Comparison of ENCODE assay signal across 19 cellular contexts in the genomic region with DNA sequence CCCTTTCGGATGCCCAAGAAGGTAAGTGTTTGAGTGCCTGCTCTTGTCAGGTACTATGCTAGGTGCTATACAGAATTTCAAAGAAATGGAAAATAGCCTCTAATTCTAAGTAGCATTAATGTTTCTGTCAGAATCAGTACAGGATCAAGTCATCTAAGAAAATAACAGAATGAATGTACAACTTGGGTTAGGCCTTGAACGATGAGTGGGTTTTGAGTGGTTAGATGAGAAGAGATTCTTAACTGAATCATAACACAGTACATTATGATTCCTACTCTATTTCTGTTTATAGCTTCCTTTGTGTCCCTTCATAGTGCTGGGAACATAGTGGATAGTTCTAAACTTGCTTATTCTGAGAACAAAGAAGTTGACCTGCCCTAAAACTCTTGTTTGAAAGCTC.
DNase-seq lines count a peak whose midpoint lies in the region; ATAC-seq and TF ChIP-seq lines count a peak whose summit lies in the region.
"Had no signal": no experiment of that assay in that cellular context is flagged by ENCODE, and none has a peak within 500 bp of the region (broad histone marks: within the 10 kb centered on the region; RNA-seq: fewer than 3 reads in every experiment).

No MANE protein-coding gene starts in this region.

- no peak for DNase-seq in activated CD4-positive, alpha-beta T cell treated with anti-CD3 and anti-CD28 coated beads for 36 hours
- DNase-seq in activated CD4-positive, alpha-beta T cell treated with anti-CD3 and anti-CD28 coated beads for 4 hours, result no peak
- DNase-seq in activated naive CD4-positive, alpha-beta T cell treated with anti-CD3 and anti-CD28 coated beads, Interleukin-2, amount 50 U/mL, for 72 hours (ENCODE audit: low spot score in 2 of 2), result no peak
- DNase-seq in activated naive CD4-positive, alpha-beta T cell treated with Interleukin-2 at 50 U/mL for 16 hours, result no peak
- no peak for DNase-seq in WERI-Rb-1
- DNase-seq: ACHN; C1 segment of cervical spinal cord; Calu3; CD4-positive, alpha-beta memory T cell; COR-L47; DMS53; DMS79 treated with DMSO at 0.1 percent for 48 hours; GF-D8; GOT3; HFFc6 had no signal

- H3K27me3 ChIP-seq in WERI-Rb-1 (ENCODE audit: insufficient read depth, low read depth, severe bottlenecking), result peaks cover 21% of the 10 kb centered on the region

- CTCF ChIA-PET in activated CD4-positive, alpha-beta T cell treated with anti-CD3 and anti-CD28 coated beads for 36 hours (lab: Charles Lee), result no interaction called here

- no peak overlapping the region for H3K27ac Mint-ChIP-seq in activated CD4-positive, alpha-beta T cell treated with anti-CD3 and anti-CD28 coated beads for 36 hours
- no peak overlapping the region for H3K27ac Mint-ChIP-seq in activated naive CD4-positive, alpha-beta T cell treated with anti-CD3 and anti-CD28 coated beads, Interleukin-2, amount 50 U/mL, for 72 hours
- H3K27ac Mint-ChIP-seq in activated T-helper 17 cell treated with anti-CD3 and anti-CD28 coated beads, Interleukin-2, amount 50 U/mL, for 72 hours, result no peak overlapping the region
- H3K27ac Mint-ChIP-seq: CD4-positive, alpha-beta memory T cell; HFFc6 had no signal

- TF ChIP-seq CTCF in WERI-Rb-1 (IDR thresholded peaks at IDR 0.05; ENCODE audit: low read depth, low read length), result no peak

- intact Hi-C loops in activated CD4-positive, alpha-beta T cell treated with anti-CD3 and anti-CD28 coated beads for 36 hours (cut with DNase I, micrococcal nuclease), result loop anchor here (10.0 kb wide), 2 partner anchors 737 to 807 kb away; a partner anchor contains a TSS

- POLR2A ChIA-PET in activated CD4-positive, alpha-beta T cell treated with anti-CD3 and anti-CD28 coated beads for 36 hours (lab: Charles Lee), result no interaction called here

- no peaks in the 10 kb centered on the region for H3K9me3 Mint-ChIP-seq in activated CD4-positive, alpha-beta T cell treated with anti-CD3 and anti-CD28 coated beads for 36 hours (ENCODE audit: low read depth)
- peaks cover 0 to 6% of the 10 kb centered on the region in 2 donors for H3K9me3 Mint-ChIP-seq in activated naive CD4-positive, alpha-beta T cell treated with anti-CD3 and anti-CD28 coated beads, Interleukin-2, amount 50 U/mL, for 72 hours
- H3K9me3 Mint-ChIP-seq in activated T-helper 17 cell treated with anti-CD3 and anti-CD28 coated beads, Interleukin-2, amount 50 U/mL, for 72 hours, result no peaks in the 10 kb centered on the region
- H3K9me3 Mint-ChIP-seq: CD4-positive, alpha-beta memory T cell; HFFc6 had no signal

- H3K36me3 Mint-ChIP-seq in activated CD4-positive, alpha-beta T cell treated with anti-CD3 and anti-CD28 coated beads for 36 hours (ENCODE audit: low read depth), result no peaks in the 10 kb centered on the region
- no peaks in the 10 kb centered on the region for H3K36me3 Mint-ChIP-seq in activated naive CD4-positive, alpha-beta T cell treated with anti-CD3 and anti-CD28 coated beads, Interleukin-2, amount 50 U/mL, for 72 hours
- no peaks in the 10 kb centered on the region for H3K36me3 Mint-ChIP-seq in activated T-helper 17 cell treated with anti-CD3 and anti-CD28 coated beads, Interleukin-2, amount 50 U/mL, for 72 hours (ENCODE audit: low read depth)
- H3K36me3 Mint-ChIP-seq: CD4-positive, alpha-beta memory T cell had no signal

- no peaks in the 10 kb centered on the region for H3K36me3 ChIP-seq in WERI-Rb-1
- H3K36me3 ChIP-seq: HAP-1 had no signal

- peaks cover 13% of the 10 kb centered on the region for H3K4me1 Mint-ChIP-seq in activated CD4-positive, alpha-beta T cell treated with anti-CD3 and anti-CD28 coated beads for 36 hours
- no peaks in the 10 kb centered on the region for H3K4me1 Mint-ChIP-seq in activated T-helper 17 cell treated with anti-CD3 and anti-CD28 coated beads, Interleukin-2, amount 50 U/mL, for 72 hours
- H3K4me1 Mint-ChIP-seq: CD4-positive, alpha-beta memory T cell had no signal

- H3K27ac ChIP-seq in WERI-Rb-1, result no peak overlapping the region
- H3K27ac ChIP-seq: 22Rv1 had no signal

- H3K9me3 ChIP-seq in WERI-Rb-1 (ENCODE audit: severe bottlenecking), result no peaks in the 10 kb centered on the region
- H3K9me3 ChIP-seq: HAP-1 had no signal

- no peaks in the 10 kb centered on the region for H3K27me3 Mint-ChIP-seq in activated CD4-positive, alpha-beta T cell treated with anti-CD3 and anti-CD28 coated beads for 36 hours
- H3K27me3 Mint-ChIP-seq in activated T-helper 17 cell treated with anti-CD3 and anti-CD28 coated beads, Interleukin-2, amount 50 U/mL, for 72 hours, result no peaks in the 10 kb centered on the region

- no peak overlapping the region for H3K4me3 ChIP-seq in WERI-Rb-1 (ENCODE audit: low read depth, low read length)
- H3K4me3 ChIP-seq: HAP-1 had no signal

- peak; percentile 85 for ATAC-seq in activated CD4-positive, alpha-beta T cell treated with anti-CD3 and anti-CD28 coated beads for 36 hours
- ATAC-seq in activated naive CD4-positive, alpha-beta T cell treated with anti-CD3 and anti-CD28 coated beads, Interleukin-2, amount 50 U/mL, for 72 hours, result peak; percentile 20 to 95
- peak; percentile 78 for ATAC-seq in activated T-helper 17 cell treated with anti-CD3 and anti-CD28 coated beads, Interleukin-2, amount 50 U/mL, for 72 hours (replicated peaks)
- ATAC-seq in HG03039 (IDR thresholded peaks at IDR 0.05; ENCODE audit: unreplicated experiment), result no peak

- H3K4me3 Mint-ChIP-seq in activated CD4-positive, alpha-beta T cell treated with anti-CD3 and anti-CD28 coated beads for 36 hours, result no peak overlapping the region
- H3K4me3 Mint-ChIP-seq in activated T-helper 17 cell treated with anti-CD3 and anti-CD28 coated beads, Interleukin-2, amount 50 U/mL, for 72 hours, result no peak overlapping the region
- H3K4me3 Mint-ChIP-seq: CD4-positive, alpha-beta memory T cell; HFFc6 had no signal
